Comparison of ENCODE assay signal across 21 cellular contexts in the genomic region with DNA sequence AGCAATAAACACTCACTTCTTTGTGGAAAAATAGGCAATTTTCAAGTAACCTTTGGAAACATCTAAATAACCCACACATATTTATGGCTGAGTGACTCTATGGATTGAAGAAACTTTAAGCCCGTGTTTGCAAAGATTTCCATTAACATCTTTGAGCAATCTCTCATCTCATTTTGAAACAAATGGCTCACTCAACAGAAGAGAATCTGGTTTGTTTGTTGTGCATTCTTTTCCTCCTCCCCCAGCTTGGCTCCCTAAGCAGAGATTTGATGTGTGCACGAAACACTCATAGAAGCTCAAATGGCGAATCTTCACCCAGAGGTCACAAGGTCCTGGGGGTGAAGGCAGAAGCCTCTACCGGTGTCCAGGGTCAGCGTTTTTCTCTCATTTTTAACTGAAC.
"Had no signal": no experiment of that assay in that cellular context is flagged by ENCODE, and none has a peak within 500 bp of the region (broad histone marks: within the 10 kb centered on the region; RNA-seq: fewer than 3 reads in every experiment).

No MANE protein-coding gene starts in this region.

- DNase-seq: activated CD4-positive, alpha-beta T cell treated with anti-CD3 and anti-CD28 coated beads, Interleukin-2, amount 50 U/mL, for 48 hours; activated naive CD4-positive, alpha-beta T cell treated with anti-CD3 and anti-CD28 coated beads, Interleukin-2, amount 50 U/mL, for 16 hours; adrenal gland; body of pancreas; caudate nucleus; esophagus squamous epithelium; islet precursor cell; left lung; mammary epithelial cell; naive thymus-derived CD4-positive, alpha-beta T cell; occipital lobe; stimulated activated CD4-positive, alpha-beta T cell treated with anti-CD3 and anti-CD28 coated beads, Interleukin-4, amount 100 ng/mL, for 4 hours; stimulated activated CD8-positive, alpha-beta memory T cell treated with anti-CD3 and anti-CD28 coated beads, Interleukin-4, amount 100 ng/mL, for 48 hours; stimulated activated naive CD8-positive, alpha-beta T cell treated with anti-CD3 and anti-CD28 coated beads, Interleukin-15, Interleukin-2, amounts not matched to agents 100 U/mL and 50 U/mL, for 24 hours; T-cell; T-helper 9 cell had no signal

- H3K36me3 ChIP-seq: adrenal gland, esophagus squamous epithelium, gastroesophageal sphincter, left lung, right atrium auricular region, suprapubic skin had no signal

- H3K4me1 Mint-ChIP-seq: T-cell had no signal

- H3K9me3 ChIP-seq: adrenal gland, body of pancreas, esophagus squamous epithelium, gastroesophageal sphincter, left lung, right atrium auricular region, suprapubic skin had no signal

- H3K4me3 ChIP-seq: adrenal gland, body of pancreas, esophagus squamous epithelium, gastroesophageal sphincter, left lung, right atrium auricular region, suprapubic skin had no signal

- H3K4me1 ChIP-seq: adrenal gland, body of pancreas, gastroesophageal sphincter, left lung, right atrium auricular region, suprapubic skin had no signal

- ATAC-seq: activated CD4-positive, CD25-positive, alpha-beta regulatory T cell treated with anti-CD3 and anti-CD28 coated beads, Interleukin-2, amount 50 U/mL, for 24 hours; body of pancreas; gastroesophageal sphincter; left lung; naive thymus-derived CD4-positive, alpha-beta T cell; stimulated activated naive CD8-positive, alpha-beta T cell treated with anti-CD3 and anti-CD28 coated beads, Interleukin-15, Interleukin-2, amounts not matched to agents 100 U/mL and 50 U/mL, for 24 hours; T-cell had no signal

- H3K36me3 Mint-ChIP-seq: naive thymus-derived CD4-positive, alpha-beta T cell; T-cell; type B pancreatic cell had no signal

- H3K4me3 Mint-ChIP-seq: naive thymus-derived CD4-positive, alpha-beta T cell; T-cell; type B pancreatic cell had no signal

- H3K27ac Mint-ChIP-seq: naive thymus-derived CD4-positive, alpha-beta T cell; T-cell; type B pancreatic cell had no signal

- H3K27ac ChIP-seq: adrenal gland, body of pancreas, esophagus squamous epithelium, gastroesophageal sphincter, left lung, right atrium auricular region, suprapubic skin had no signal

- H3K27me3 ChIP-seq: adrenal gland, body of pancreas, esophagus squamous epithelium, gastroesophageal sphincter, left lung, right atrium auricular region had no signal
